Comparison of ENCODE assay signal across 16 cellular contexts in genomic region chr6:106963544-106963943, GRCh38. TPM values are rescaled to one million over a fixed set of nuclear protein-coding genes. Genes with fewer than 3 reads are reported as not detected.
DNase-seq lines count a peak whose midpoint lies in the region; ATAC-seq and TF ChIP-seq lines count a peak whose summit lies in the region.
"Had no signal": no experiment of that assay in that cellular context is flagged by ENCODE, and none has a peak within 500 bp of the region (broad histone marks: within the 10 kb centered on the region; RNA-seq: fewer than 3 reads in every experiment).

No MANE protein-coding gene starts in this region.

- TF ChIP-seq EP300 in Ishikawa (IDR thresholded peaks at IDR 0.05; ENCODE audit: borderline replicate concordance) = no peak

- intact Hi-C loops in CD4-positive, alpha-beta T cell (cut with DNase I, micrococcal nuclease) = no loop called here

- no peaks in the 10 kb centered on the region for H3K27me3 Mint-ChIP-seq in nephron progenitor cell (ENCODE audit: low read depth, poor library complexity)
- H3K27me3 Mint-ChIP-seq in CD4-positive, alpha-beta T cell = peaks cover 36% of the 10 kb centered on the region

- H3K27ac Mint-ChIP-seq in nephron progenitor cell = no peak overlapping the region
- no peak overlapping the region for H3K27ac Mint-ChIP-seq in CD4-positive, alpha-beta T cell
- H3K27ac Mint-ChIP-seq: CD8-positive, alpha-beta memory T cell had no signal

- H3K9me3 Mint-ChIP-seq in nephron progenitor cell = no peaks in the 10 kb centered on the region
- no peaks in the 10 kb centered on the region for H3K9me3 Mint-ChIP-seq in CD4-positive, alpha-beta T cell
- H3K9me3 Mint-ChIP-seq: CD8-positive, alpha-beta memory T cell had no signal

- H3K9me3 ChIP-seq in neutrophil = no peaks in the 10 kb centered on the region
- H3K9me3 ChIP-seq in CD4-positive, alpha-beta T cell (ENCODE audit: control insufficient read depth, low read length) = no peaks in the 10 kb centered on the region
- H3K9me3 ChIP-seq: MG63 had no signal

- no peak for TF ChIP-seq RAD21 in Ishikawa (IDR thresholded peaks at IDR 0.05; ENCODE audit: low read depth)

- peaks cover 72 to 76% of the 10 kb centered on the region in 2 experiments for H3K4me1 ChIP-seq in neutrophil (ENCODE audit: control insufficient read depth in 1 of 2, insufficient read depth in 1 of 2, low read depth in 1 of 2, low read length in 1 of 2)

- H3K4me1 Mint-ChIP-seq in nephron progenitor cell = no peaks in the 10 kb centered on the region
- H3K4me1 Mint-ChIP-seq in CD4-positive, alpha-beta T cell (ENCODE audit: low read depth) = no peaks in the 10 kb centered on the region
- H3K4me1 Mint-ChIP-seq: CD8-positive, alpha-beta memory T cell had no signal

- no peak overlapping the region for H3K4me3 Mint-ChIP-seq in nephron progenitor cell
- no peak overlapping the region for H3K4me3 Mint-ChIP-seq in CD4-positive, alpha-beta T cell
- H3K4me3 Mint-ChIP-seq: CD8-positive, alpha-beta memory T cell had no signal

- H3K36me3 Mint-ChIP-seq in nephron progenitor cell (ENCODE audit: low read depth) = peaks cover 12% of the 10 kb centered on the region
- H3K36me3 Mint-ChIP-seq in CD4-positive, alpha-beta T cell (ENCODE audit: low read depth) = no peaks in the 10 kb centered on the region
- H3K36me3 Mint-ChIP-seq: CD8-positive, alpha-beta memory T cell had no signal

- POLR2A ChIA-PET in CD4-positive, alpha-beta T cell (lab: Charles Lee) = no interaction called here

- no peak for ATAC-seq in CD4-positive, alpha-beta T cell (ENCODE audit: poor library complexity)
- ATAC-seq in HG02852 (IDR thresholded peaks at IDR 0.05; ENCODE audit: unreplicated experiment) = no peak
- ATAC-seq: HCT116 had no signal

- CTCF ChIA-PET in CD4-positive, alpha-beta T cell (lab: Charles Lee) = no interaction called here

- no peaks in the 10 kb centered on the region for H3K36me3 ChIP-seq in neutrophil
- H3K36me3 ChIP-seq: MG63 had no signal

- no peaks in the 10 kb centered on the region for H3K27me3 ChIP-seq in neutrophil
- peaks cover 5% of the 10 kb centered on the region for H3K27me3 ChIP-seq in CD4-positive, alpha-beta T cell (ENCODE audit: control insufficient read depth, insufficient read depth, low read length)
- H3K27me3 ChIP-seq: MG63 had no signal

- H3K27ac ChIP-seq in neutrophil = peak overlapping the region; percentile 55
- H3K27ac ChIP-seq in CD4-positive, alpha-beta T cell (ENCODE audit: low read depth, low read length) = no peak overlapping the region
- H3K27ac ChIP-seq: GM23248 had no signal

- no peak overlapping the region for H3K4me3 ChIP-seq in neutrophil (ENCODE audit: low read depth in 1 of 2, low read length in 1 of 2)
- H3K4me3 ChIP-seq: GM23248, MG63 had no signal

- DNase-seq in DMS79 (lab: John Stamatoyannopoulos, UW) (peak; percentile 87), SHP77 (lab: John Stamatoyannopoulos, UW) (peak; percentile 59 to 74), nephron progenitor cell (no peak)
- DNase-seq in CD4-positive, alpha-beta T cell = no peak
- DNase-seq: CD8-positive, alpha-beta memory T cell; DMS 273 treated with DMSO at 0.1 percent for 48 hours; GM23248; MG63; NCI-H1105 treated with DMSO at 0.1 percent for 48 hours; NCI-H187; NCI-H226; T-helper 9 cell had no signal

- TF ChIP-seq CTCF in neutrophil (IDR thresholded peaks at IDR 0.05) (no peak), nephron progenitor cell (IDR thresholded peaks at IDR 0.05) (no peak)
- no peak for TF ChIP-seq CTCF in CD4-positive, alpha-beta T cell (IDR thresholded peaks at IDR 0.05)

TF ChIP-seq in Ishikawa, 13 proteins besides CTCF, POLR2A, EP300 and RAD21:
- no peak for TF ChIP-seq REST (IDR thresholded peaks at IDR 0.05; ENCODE audit: low read depth)
- peak; percentile 74 for TF ChIP-seq NFIC (IDR thresholded peaks at IDR 0.05)

RNA-seq across cellular contexts. Expression of gene CD24, which starts 11.0 kb away (rescaled TPM):
- total RNA-seq in CD4-positive, alpha-beta T cell = not detected
- total RNA-seq: CD8-positive, alpha-beta memory T cell had no signal

Comparison
In these comparisons a context has a peak if more than half of its experiments do, and no peak if none do; other contexts are left out.
1. DNase-seq: peak in DMS79 (single experiment) and SHP77 (2 of 2); none in nephron progenitor cell (single experiment) and CD4-positive, alpha-beta T cell (0 of 10).